In the genomic region with DNA sequence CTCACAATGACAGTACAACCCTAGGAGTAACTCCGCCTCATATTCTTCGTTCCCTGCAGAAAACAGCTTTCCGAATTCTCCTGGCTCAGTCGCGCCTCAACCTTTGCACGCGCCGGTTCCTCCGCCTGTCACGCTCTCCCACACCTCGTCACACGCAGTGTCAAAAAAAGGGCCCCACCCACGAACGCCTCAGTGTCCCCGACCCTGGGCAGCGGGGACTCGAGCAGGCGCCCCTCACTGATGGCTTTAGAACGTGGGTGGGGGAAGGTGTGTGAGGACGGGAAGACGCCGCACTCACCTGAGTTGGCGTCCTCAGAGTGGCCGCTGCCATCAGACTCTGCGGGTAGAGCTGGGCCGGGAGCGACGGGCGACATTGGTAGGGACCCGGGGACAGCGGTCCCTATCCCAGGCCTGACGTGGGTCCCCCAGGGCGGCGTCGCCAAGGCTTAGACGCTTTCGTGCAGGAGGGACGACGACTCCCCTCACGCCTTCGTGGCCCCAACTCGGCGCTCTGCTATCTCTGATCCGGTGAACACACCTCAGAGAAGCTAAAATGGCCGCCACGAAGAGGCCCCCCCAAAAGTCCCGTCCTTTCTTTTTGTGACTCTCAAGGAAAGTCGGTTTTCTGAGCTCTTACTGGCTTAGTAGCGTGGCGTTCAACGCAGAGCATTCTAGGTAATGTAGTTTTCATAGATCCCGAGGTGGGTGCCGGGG, we compare ENCODE assay signal across 8 cellular contexts. TPM values are rescaled to one million over a fixed set of nuclear protein-coding genes. Genes with fewer than 3 reads are reported as not detected.
DNase-seq lines count a peak whose midpoint lies in the region; ATAC-seq and TF ChIP-seq lines count a peak whose summit lies in the region.

Gene ZNF154, minus strand, starts transcription at position 564 of the 714 bp plus-strand sequence. Its CDS starts 233 bp downstream, at position 331.

- intact Hi-C loops in activated naive CD4-positive, alpha-beta T cell treated with anti-CD3 and anti-CD28 coated beads for 36 hours (cut with micrococcal nuclease), result no loop called here
- intact Hi-C loops in thyroid gland (cut with DNase I), result no loop called here

- WGBS in gastroesophageal sphincter (ENCODE audit: low coverage in 1 of 2), 2 donors, result 0 to 3% methylated on average over 7 to 12 of the region's 53 CpGs
- 1% methylated on average over 42 to 52 of the region's 53 CpGs for WGBS in thyroid gland, 2 donors

- TF ChIP-seq CTCF in HFFc6 (IDR thresholded peaks at IDR 0.05), result no peak
- no peak for TF ChIP-seq CTCF in gastroesophageal sphincter (IDR thresholded peaks at IDR 0.05)
- TF ChIP-seq CTCF in thyroid gland (IDR thresholded peaks at IDR 0.05), result no peak
- TF ChIP-seq CTCF in omental fat pad (IDR thresholded peaks at IDR 0.05), result no peak

- ATAC-seq in gastroesophageal sphincter (peak; percentile 79), omental fat pad (ENCODE audit: low FRiP score) (no peak), HG02973 (IDR thresholded peaks at IDR 0.05; ENCODE audit: unreplicated experiment) (no peak)
- peak in 1 of 2 donors; percentile 67 for ATAC-seq in natural killer cell treated with Interleukin-12 subunit alpha and Interleukin-12 subunit beta and Interleukin-15 and Interleukin-18, amount 100 ng/mL, for 72 hours

- no peaks in the 10 kb centered on the region for H3K27me3 ChIP-seq in gastroesophageal sphincter
- no peaks in the 10 kb centered on the region for H3K27me3 ChIP-seq in thyroid gland

- H3K27ac ChIP-seq in gastroesophageal sphincter (peak within 1 kb of the TSS; percentile 75 to 92 (median 86)), thyroid gland (peak within 1 kb of the TSS; percentile 86 to 94 (median 92))

- H3K9me3 ChIP-seq in gastroesophageal sphincter, result peaks cover 0 to 100% (median 0%) of the 10 kb centered on the region in 3 donors
- H3K9me3 ChIP-seq in thyroid gland, result no peaks in the 10 kb centered on the region

- H3K36me3 Mint-ChIP-seq in HFFc6 (ENCODE audit: low read depth), result peaks cover 62% of the 10 kb centered on the region
- H3K36me3 Mint-ChIP-seq in activated naive CD4-positive, alpha-beta T cell treated with anti-CD3 and anti-CD28 coated beads for 36 hours (ENCODE audit: low read depth), result peaks cover 67% of the 10 kb centered on the region
- peaks cover 52% of the 10 kb centered on the region for H3K36me3 Mint-ChIP-seq in natural killer cell treated with Interleukin-12 subunit alpha and Interleukin-12 subunit beta and Interleukin-15 and Interleukin-18, amount 100 ng/mL, for 72 hours

- peak within 1 kb of the TSS; percentile 22; the same call in 1 of the 2 replicates for H3K4me3 Mint-ChIP-seq in HFFc6
- H3K4me3 Mint-ChIP-seq in activated naive CD4-positive, alpha-beta T cell treated with anti-CD3 and anti-CD28 coated beads for 36 hours, result peak within 1 kb of the TSS; percentile 63
- H3K4me3 Mint-ChIP-seq in natural killer cell treated with Interleukin-12 subunit alpha and Interleukin-12 subunit beta and Interleukin-15 and Interleukin-18, amount 100 ng/mL, for 72 hours, result peak within 1 kb of the TSS; percentile 80

- TF ChIP-seq POLR2A in gastroesophageal sphincter (IDR thresholded peaks at IDR 0.05) (no peak), thyroid gland (IDR thresholded peaks at IDR 0.05) (peak in 1 of 2 donors; percentile 53)

- H3K36me3 ChIP-seq in gastroesophageal sphincter, result peaks cover 0 to 32% of the 10 kb centered on the region in 2 donors
- H3K36me3 ChIP-seq in thyroid gland, result no peaks in the 10 kb centered on the region

- peaks cover 0 to 41% (median 0%) of the 10 kb centered on the region in 3 donors for H3K4me1 ChIP-seq in gastroesophageal sphincter
- H3K4me1 ChIP-seq in thyroid gland, result peaks cover 24 to 25% of the 10 kb centered on the region in 2 donors

- CTCF ChIA-PET in activated naive CD4-positive, alpha-beta T cell treated with anti-CD3 and anti-CD28 coated beads for 36 hours (lab: Charles Lee), result no interaction called here

- DNase-seq in HFFc6, result no peak
- peak; percentile 21 for DNase-seq in activated naive CD4-positive, alpha-beta T cell treated with anti-CD3 and anti-CD28 coated beads for 36 hours
- DNase-seq in natural killer cell treated with Interleukin-12 subunit alpha and Interleukin-12 subunit beta and Interleukin-15 and Interleukin-18, amount 100 ng/mL, for 72 hours (ENCODE audit: low spot score), result no peak
- peak; percentile 73 to 74 for DNase-seq in thyroid gland
- no peak for DNase-seq in omental fat pad (ENCODE audit: low spot score)
- DNase-seq in NCI-H2227 treated with DMSO at 0.1 percent for 48 hours (lab: John Stamatoyannopoulos, UW), result no peak

- TF ChIP-seq EP300 in gastroesophageal sphincter (IDR thresholded peaks at IDR 0.05), result no peak

- H3K4me3 ChIP-seq in gastroesophageal sphincter (peak within 1 kb of the TSS; percentile 67 to 71), thyroid gland (replicated peaks in 1 of 3) (peak within 1 kb of the TSS; percentile 21 to 64 (median 23))

- H3K27me3 Mint-ChIP-seq in HFFc6 (ENCODE audit: insufficient read depth), result no peaks in the 10 kb centered on the region; the same call in none of the 2 replicates
- H3K27me3 Mint-ChIP-seq in activated naive CD4-positive, alpha-beta T cell treated with anti-CD3 and anti-CD28 coated beads for 36 hours (ENCODE audit: low read depth), result peaks cover 15% of the 10 kb centered on the region
- peaks cover 0 to 2% of the 10 kb centered on the region in 2 donors for H3K27me3 Mint-ChIP-seq in natural killer cell treated with Interleukin-12 subunit alpha and Interleukin-12 subunit beta and Interleukin-15 and Interleukin-18, amount 100 ng/mL, for 72 hours

- peaks cover 82% of the 10 kb centered on the region for H3K9me3 Mint-ChIP-seq in HFFc6
- H3K9me3 Mint-ChIP-seq in activated naive CD4-positive, alpha-beta T cell treated with anti-CD3 and anti-CD28 coated beads for 36 hours, result peaks cover 51% of the 10 kb centered on the region
- peaks cover 22% of the 10 kb centered on the region for H3K9me3 Mint-ChIP-seq in natural killer cell treated with Interleukin-12 subunit alpha and Interleukin-12 subunit beta and Interleukin-15 and Interleukin-18, amount 100 ng/mL, for 72 hours

- no peak within 1 kb of the TSS for H3K27ac Mint-ChIP-seq in HFFc6
- H3K27ac Mint-ChIP-seq in activated naive CD4-positive, alpha-beta T cell treated with anti-CD3 and anti-CD28 coated beads for 36 hours, result no peak within 1 kb of the TSS
- peak within 1 kb of the TSS; percentile 26 to 64 for H3K27ac Mint-ChIP-seq in natural killer cell treated with Interleukin-12 subunit alpha and Interleukin-12 subunit beta and Interleukin-15 and Interleukin-18, amount 100 ng/mL, for 72 hours

- no peaks in the 10 kb centered on the region for H3K4me1 Mint-ChIP-seq in HFFc6 (ENCODE audit: low read depth)
- H3K4me1 Mint-ChIP-seq in activated naive CD4-positive, alpha-beta T cell treated with anti-CD3 and anti-CD28 coated beads for 36 hours (ENCODE audit: low read depth), result peaks cover 4% of the 10 kb centered on the region
- peaks cover 0 to 16% of the 10 kb centered on the region in 2 donors for H3K4me1 Mint-ChIP-seq in natural killer cell treated with Interleukin-12 subunit alpha and Interleukin-12 subunit beta and Interleukin-15 and Interleukin-18, amount 100 ng/mL, for 72 hours (ENCODE audit: low read depth in 2 of 2)

RNA-seq across cellular contexts. Expression of gene ZNF154, which starts in this region (rescaled TPM):
- under 1 TPM in 4 of 6 experiments, not detected in 2; 0.11 to 0.20 (median 0.16) TPM for total RNA-seq in HFFc6 (2021; fragmentation: NEBNext Ultra II Directional; extraction: Animal tissue kit (Norgen Biotek cat#: 25700))
- under 1 TPM; 0.64 to 0.69 TPM for total RNA-seq in activated naive CD4-positive, alpha-beta T cell treated with anti-CD3 and anti-CD28 coated beads for 36 hours
- total RNA-seq in gastroesophageal sphincter (10 to 100 TPM in 1 of 4 donors, 1 to 10 TPM in 3; 3.8 to 12.6 (median 9.0) TPM), thyroid gland (10 to 100 TPM; 15.6 to 25.8 (median 18.2) TPM), omental fat pad (1 to 10 TPM; 1.4 to 4.4 (median 2.8) TPM)
- total RNA-seq in natural killer cell treated with Interleukin-12 subunit alpha and Interleukin-12 subunit beta and Interleukin-15 and Interleukin-18, amount 100 ng/mL, for 72 hours, result 1 to 10 TPM in 1 of 2 donors, under 1 TPM in 1; 0.81 to 1.3 TPM

Comparison
In these comparisons a context has a peak if more than half of its experiments do, and no peak if none do; other contexts are left out.
1. Peak in DNase-seq in activated naive CD4-positive, alpha-beta T cell treated with anti-CD3 and anti-CD28 coated beads for 36 hours; RNA of the gene not detected or under 1 TPM.
2. DNase-seq: peak in thyroid gland (2 of 2); none in HFFc6 (single experiment), natural killer cell treated with Interleukin-12 subunit alpha and Interleukin-12 subunit beta and Interleukin-15 and Interleukin-18, amount 100 ng/mL, for 72 hours (single experiment), omental fat pad (single experiment) and NCI-H2227 treated with DMSO at 0.1 percent for 48 hours (single experiment).
3. H3K27ac Mint-ChIP-seq: peak in natural killer cell treated with Interleukin-12 subunit alpha and Interleukin-12 subunit beta and Interleukin-15 and Interleukin-18, amount 100 ng/mL, for 72 hours (2 of 2); none in HFFc6 (single experiment) and activated naive CD4-positive, alpha-beta T cell treated with anti-CD3 and anti-CD28 coated beads for 36 hours (single experiment).
4. H3K4me3 Mint-ChIP-seq: peak in every context shown above with its lines; median percentile 80 in natural killer cell treated with Interleukin-12 subunit alpha and Interleukin-12 subunit beta and Interleukin-15 and Interleukin-18, amount 100 ng/mL, for 72 hours; 63 in activated naive CD4-positive, alpha-beta T cell treated with anti-CD3 and anti-CD28 coated beads for 36 hours; 22 in HFFc6.